Comparison of ENCODE assay signal across 12 cellular contexts in the genomic region with DNA sequence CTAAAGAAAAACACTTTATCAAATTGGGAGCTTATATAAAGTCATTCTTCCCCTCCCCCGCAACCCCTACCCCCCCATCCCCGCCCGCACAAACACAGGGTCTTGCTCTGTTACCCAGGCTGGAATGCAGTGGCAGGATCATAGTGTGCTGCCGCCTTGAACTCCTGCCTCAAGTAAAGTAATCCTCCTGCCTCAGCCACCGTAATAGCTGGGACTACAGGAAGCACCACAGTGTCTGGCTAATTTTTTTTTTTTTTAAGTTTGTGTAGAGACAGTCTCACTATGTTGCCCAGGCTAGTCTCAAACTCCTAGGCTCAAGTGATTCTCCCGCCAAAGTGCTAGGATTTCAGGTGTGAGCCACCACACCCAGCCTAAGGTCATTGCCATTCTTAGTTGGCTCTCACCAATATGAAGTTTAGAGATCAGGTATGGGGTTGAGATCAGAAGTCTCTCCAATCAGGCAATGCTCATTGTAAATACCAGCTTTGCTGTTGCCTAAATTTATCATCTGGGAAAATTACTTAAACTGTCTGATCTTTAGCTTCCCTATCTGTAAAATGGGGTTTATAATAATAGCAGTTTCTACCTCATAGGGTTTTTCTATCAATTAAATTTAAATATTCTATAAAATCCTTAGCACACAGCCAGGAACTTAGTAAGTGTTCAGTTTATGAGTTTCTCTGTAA.
DNase-seq lines count a peak whose midpoint lies in the region; ATAC-seq and TF ChIP-seq lines count a peak whose summit lies in the region.
"Had no signal": no experiment of that assay in that cellular context is flagged by ENCODE, and none has a peak within 500 bp of the region (broad histone marks: within the 10 kb centered on the region; RNA-seq: fewer than 3 reads in every experiment).

No MANE protein-coding gene starts in this region.

- H3K4ac ChIP-seq in mesenchymal stem cell (ENCODE audit: low read depth in 1 of 2, low read length in 2 of 2), result no peak overlapping the region

- H3K9me3 ChIP-seq in mesenchymal stem cell (ENCODE audit: control insufficient read depth, low read length), result no peaks in the 10 kb centered on the region
- no peaks in the 10 kb centered on the region for H3K9me3 ChIP-seq in upper lobe of right lung
- H3K9me3 ChIP-seq: uterus had no signal

- peaks cover 3 to 93% of the 10 kb centered on the region in 2 experiments for H3K36me3 ChIP-seq in mesenchymal stem cell (ENCODE audit: control insufficient read depth in 1 of 2, insufficient read depth in 2 of 2, low read depth in 1 of 2, low read length in 2 of 2)
- peaks cover 46% of the 10 kb centered on the region for H3K36me3 ChIP-seq in upper lobe of right lung
- H3K36me3 ChIP-seq: uterus had no signal

- H3K18ac ChIP-seq in mesenchymal stem cell (ENCODE audit: low read depth in 1 of 2, low read length in 2 of 2), result peak overlapping the region in 1 of 2 experiments; percentile 45

- H3K4me3 Mint-ChIP-seq in activated T-helper 1 cell treated with anti-CD3 and anti-CD28 coated beads, Interleukin-12 subunit alpha, Interleukin-12 subunit beta, Interleukin-2, Interleukin-4 antibody, amounts not matched to agents 30 ng/mL and 10 ng/mL and 1 ng/mL, durations not matched to agents 14 hours and 24 hours and 36 hours, result peak overlapping the region; percentile 40

- H3K4me1 Mint-ChIP-seq in activated T-helper 1 cell treated with anti-CD3 and anti-CD28 coated beads, Interleukin-12 subunit alpha, Interleukin-12 subunit beta, Interleukin-2, Interleukin-4 antibody, amounts not matched to agents 30 ng/mL and 10 ng/mL and 1 ng/mL, durations not matched to agents 14 hours and 24 hours and 36 hours (ENCODE audit: low read depth), result peaks cover 97% of the 10 kb centered on the region

- no peak overlapping the region for H3K4me2 ChIP-seq in mesenchymal stem cell (ENCODE audit: low read length, poor library complexity, severe bottlenecking)

- no peak overlapping the region for H4K91ac ChIP-seq in mesenchymal stem cell (ENCODE audit: low read length)

- no peaks in the 10 kb centered on the region for H3K27me3 ChIP-seq in mesenchymal stem cell (ENCODE audit: control insufficient read depth in 1 of 2, insufficient read depth in 1 of 2, low read length in 2 of 2)
- no peaks in the 10 kb centered on the region for H3K27me3 ChIP-seq in upper lobe of right lung
- H3K27me3 ChIP-seq: uterus had no signal

- H3K9ac ChIP-seq in mesenchymal stem cell (ENCODE audit: low read length), result no peak overlapping the region

- peak overlapping the region in 1 of 2 experiments; percentile 47 for H2BK12ac ChIP-seq in mesenchymal stem cell (ENCODE audit: low read length in 2 of 2)

- intact Hi-C loops in left ventricle myocardium superior (cut with micrococcal nuclease) (no loop called here), Right ventricle myocardium inferior (cut with DNase I) (loop anchor here (5.0 kb wide), 1 partner anchor 39 kb away; no protein-coding TSS in a partner anchor), upper lobe of right lung (cut with DNase I) (no loop called here)
- intact Hi-C loops in activated T-helper 1 cell treated with anti-CD3 and anti-CD28 coated beads, Interleukin-12 subunit alpha, Interleukin-12 subunit beta, Interleukin-2, Interleukin-4 antibody, amounts not matched to agents 30 ng/mL and 10 ng/mL and 1 ng/mL, durations not matched to agents 14 hours and 24 hours and 36 hours (cut with micrococcal nuclease), result loop anchor here (1.0 to 2.0 kb wide), 4 partner anchors 8 to 60 kb away; a partner anchor contains a TSS

- no peak overlapping the region for H2AFZ ChIP-seq in mesenchymal stem cell (ENCODE audit: low read depth, low read length)

- H3K4me1 ChIP-seq in mesenchymal stem cell (ENCODE audit: control insufficient read depth, insufficient read depth, low read depth, low read length) (peaks cover 2% of the 10 kb centered on the region), upper lobe of right lung (peaks cover 50% of the 10 kb centered on the region)

- 0% methylated on average over 1 of the region's 6 CpGs for WGBS in mesenchymal stem cell

- TF ChIP-seq CTCF in upper lobe of right lung (IDR thresholded peaks at IDR 0.05), result no peak

- DNase-seq in left ventricle myocardium superior, result no peak
- no peak for DNase-seq in Right ventricle myocardium inferior (ENCODE audit: missing footprints)
- DNase-seq in activated T-helper 1 cell treated with anti-CD3 and anti-CD28 coated beads, Interleukin-12 subunit alpha, Interleukin-12 subunit beta, Interleukin-2, Interleukin-4 antibody, amounts not matched to agents 30 ng/mL and 10 ng/mL and 1 ng/mL, durations not matched to agents 14 hours and 24 hours and 36 hours (ENCODE audit: low spot score), result no peak
- DNase-seq in mesenchymal stem cell, result peak; percentile 37
- DNase-seq in upper lobe of right lung, result no peak
- DNase-seq in NOMO-1 (lab: John Stamatoyannopoulos, UW; ENCODE audit: unreplicated experiment in 2 of 2), result no peak
- no peak for DNase-seq in activated effector memory CD4-positive, alpha-beta T cell treated with anti-CD3 and anti-CD28 coated beads, Interleukin-2, amount 50 U/mL, for 16 hours
- no peak for DNase-seq in stimulated activated CD4-positive, alpha-beta T cell treated with anti-CD3 and anti-CD28 coated beads, Interleukin-15, amount 100 ng/mL, for 24 hours
- DNase-seq: foreskin fibroblast, GOT3, Karpas-422, uterus had no signal

- peaks cover 59% of the 10 kb centered on the region for H3K36me3 Mint-ChIP-seq in activated T-helper 1 cell treated with anti-CD3 and anti-CD28 coated beads, Interleukin-12 subunit alpha, Interleukin-12 subunit beta, Interleukin-2, Interleukin-4 antibody, amounts not matched to agents 30 ng/mL and 10 ng/mL and 1 ng/mL, durations not matched to agents 14 hours and 24 hours and 36 hours (ENCODE audit: low read depth)

- H3K9me3 Mint-ChIP-seq in activated T-helper 1 cell treated with anti-CD3 and anti-CD28 coated beads, Interleukin-12 subunit alpha, Interleukin-12 subunit beta, Interleukin-2, Interleukin-4 antibody, amounts not matched to agents 30 ng/mL and 10 ng/mL and 1 ng/mL, durations not matched to agents 14 hours and 24 hours and 36 hours, result no peaks in the 10 kb centered on the region

- H2BK120ac ChIP-seq in mesenchymal stem cell (ENCODE audit: low read depth, low read length), result no peak overlapping the region

- H3K79me1 ChIP-seq in mesenchymal stem cell (replicated peaks; ENCODE audit: low read length, poor library complexity, severe bottlenecking), result peaks cover 16% of the 10 kb centered on the region

- peak overlapping the region; percentile 86 for H3K27ac Mint-ChIP-seq in activated T-helper 1 cell treated with anti-CD3 and anti-CD28 coated beads, Interleukin-12 subunit alpha, Interleukin-12 subunit beta, Interleukin-2, Interleukin-4 antibody, amounts not matched to agents 30 ng/mL and 10 ng/mL and 1 ng/mL, durations not matched to agents 14 hours and 24 hours and 36 hours

- no peak overlapping the region for H4K8ac ChIP-seq in mesenchymal stem cell (ENCODE audit: low read length)

- no peak overlapping the region for H2AK5ac ChIP-seq in mesenchymal stem cell (ENCODE audit: low read length, severe bottlenecking)

- H3K23ac ChIP-seq in mesenchymal stem cell (ENCODE audit: low read length in 2 of 2), result no peak overlapping the region

- ATAC-seq in left ventricle myocardium superior, result peak; percentile 17
- ATAC-seq in Right ventricle myocardium inferior, result no peak
- no peak for ATAC-seq in upper lobe of right lung

- H3K27ac ChIP-seq in mesenchymal stem cell (ENCODE audit: low read length, poor library complexity, severe bottlenecking), result no peak overlapping the region
- H3K27ac ChIP-seq in upper lobe of right lung, result peak overlapping the region; percentile 55

- H2BK5ac ChIP-seq in mesenchymal stem cell (ENCODE audit: low read depth, low read length, poor library complexity, severe bottlenecking), result no peak overlapping the region

- no peak overlapping the region for H2BK15ac ChIP-seq in mesenchymal stem cell (ENCODE audit: low read depth, poor library complexity, severe bottlenecking)

- no peak overlapping the region for H3K14ac ChIP-seq in mesenchymal stem cell (ENCODE audit: low read length in 2 of 2)

- H3K27me3 Mint-ChIP-seq in activated T-helper 1 cell treated with anti-CD3 and anti-CD28 coated beads, Interleukin-12 subunit alpha, Interleukin-12 subunit beta, Interleukin-2, Interleukin-4 antibody, amounts not matched to agents 30 ng/mL and 10 ng/mL and 1 ng/mL, durations not matched to agents 14 hours and 24 hours and 36 hours (ENCODE audit: insufficient read depth), result no peaks in the 10 kb centered on the region

- H3K4me3 ChIP-seq in mesenchymal stem cell (ENCODE audit: insufficient read depth in 1 of 2, low read depth in 1 of 2, low read length in 2 of 2), result no peak overlapping the region
- H3K4me3 ChIP-seq in upper lobe of right lung, result no peak overlapping the region
- H3K4me3 ChIP-seq: uterus had no signal

Comparison
In these comparisons a context has a peak if more than half of its experiments do, and no peak if none do; other contexts are left out.
1. intact Hi-C loops: an anchor here in Right ventricle myocardium inferior (5.0 kb wide) and activated T-helper 1 cell treated with anti-CD3 and anti-CD28 coated beads, Interleukin-12 subunit alpha, Interleukin-12 subunit beta, Interleukin-2, Interleukin-4 antibody, amounts not matched to agents 30 ng/mL and 10 ng/mL and 1 ng/mL, durations not matched to agents 14 hours and 24 hours and 36 hours (1.0 to 2.0 kb wide); none called in left ventricle myocardium superior and upper lobe of right lung.